Comparison of ENCODE assay signal across 1 cellular context in the genomic region with DNA sequence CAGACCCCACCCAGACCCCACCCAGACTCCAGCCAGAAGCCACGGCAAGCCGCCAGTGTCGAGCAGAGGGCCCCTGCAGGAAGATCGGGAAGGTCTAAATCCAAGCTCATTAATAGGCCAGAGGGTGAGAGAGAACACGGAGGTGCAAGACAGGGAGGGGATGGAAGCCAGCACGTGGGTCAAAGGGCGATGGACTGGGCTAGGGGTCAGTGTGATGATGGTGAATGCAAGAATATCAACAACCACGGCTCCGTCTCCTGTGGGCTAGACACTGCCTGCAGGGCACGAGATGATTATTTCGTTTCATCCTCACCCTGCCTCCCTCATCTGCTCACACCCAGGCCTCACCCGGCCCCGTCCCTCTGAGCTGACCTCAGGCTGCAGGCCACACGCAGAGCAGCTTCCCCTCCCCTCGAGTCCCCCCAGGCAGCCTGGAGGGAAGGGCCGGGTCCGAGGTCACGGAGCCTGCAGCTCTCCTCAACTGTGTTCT.
TF ChIP-seq lines count a peak whose summit lies in the region.

No MANE protein-coding gene starts in this region.

TF ChIP-seq in H1, 55 proteins besides CTCF, POLR2A, EP300 and RAD21:
- TF ChIP-seq YY1 (IDR thresholded peaks at IDR 0.05; ENCODE audit: low read depth, low read length) (no peak), JUN (IDR thresholded peaks at IDR 0.05; ENCODE audit: low read depth, low read length) (no peak), HDAC2 (IDR thresholded peaks at IDR 0.05; ENCODE audit: borderline replicate concordance in 1 of 2, low read depth in 2 of 2, low read length in 2 of 2) (no peak), SP2 (IDR thresholded peaks at IDR 0.05; ENCODE audit: low read length) (no peak), EZH2 (IDR thresholded peaks at IDR 0.05; ENCODE audit: low read depth, low read length, severe bottlenecking) (no peak), CTBP2 (IDR thresholded peaks at IDR 0.05; ENCODE audit: borderline replicate concordance, insufficient read depth, insufficient read length, low read length) (no peak), SP1 (IDR thresholded peaks at IDR 0.05; ENCODE audit: low read depth, low read length) (no peak), RFX5 (IDR thresholded peaks at IDR 0.05; ENCODE audit: borderline replicate concordance, low read depth, low read length) (no peak), KDM4A (IDR thresholded peaks at IDR 0.05; ENCODE audit: low read depth, low read length, severe bottlenecking) (no peak), ASH2L (IDR thresholded peaks at IDR 0.05; ENCODE audit: low read length) (no peak), SUZ12 (IDR thresholded peaks at IDR 0.05; ENCODE audit: low read length) (no peak), CHD1 (IDR thresholded peaks at IDR 0.05; ENCODE audit: low read depth, low read length) (no peak), TAF1 (IDR thresholded peaks at IDR 0.05; ENCODE audit: low read depth, low read length) (no peak)
- TF ChIP-seq, protein P1, sequence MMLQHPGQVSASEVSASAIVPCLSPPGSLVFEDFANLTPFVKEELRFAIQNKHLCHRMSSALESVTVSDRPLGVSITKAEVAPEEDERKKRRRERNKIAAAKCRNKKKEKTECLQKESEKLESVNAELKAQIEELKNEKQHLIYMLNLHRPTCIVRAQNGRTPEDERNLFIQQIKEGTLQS (IDR thresholded peaks at IDR 0.05; ENCODE audit: insufficient read depth, low read depth, low read length) = no peak
- TF ChIP-seq, protein P2, sequence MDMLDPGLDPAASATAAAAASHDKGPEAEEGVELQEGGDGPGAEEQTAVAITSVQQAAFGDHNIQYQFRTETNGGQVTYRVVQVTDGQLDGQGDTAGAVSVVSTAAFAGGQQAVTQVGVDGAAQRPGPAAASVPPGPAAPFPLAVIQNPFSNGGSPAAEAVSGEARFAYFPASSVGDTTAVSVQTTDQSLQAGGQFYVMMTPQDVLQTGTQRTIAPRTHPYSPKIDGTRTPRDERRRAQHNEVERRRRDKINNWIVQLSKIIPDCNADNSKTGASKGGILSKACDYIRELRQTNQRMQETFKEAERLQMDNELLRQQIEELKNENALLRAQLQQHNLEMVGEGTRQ (IDR thresholded peaks at IDR 0.05; ENCODE audit: low read length) = no peak
